ENCODE assay signal across 9 cellular contexts in genomic region chr9:132407196-132407595, GRCh38. TPM values are rescaled to one million over a fixed set of nuclear protein-coding genes. Genes with fewer than 3 reads are reported as not detected.
DNase-seq lines count a peak whose midpoint lies in the region; ATAC-seq and TF ChIP-seq lines count a peak whose summit lies in the region.
"Had no signal": no experiment of that assay in that cellular context is flagged by ENCODE, and none has a peak within 500 bp of the region (broad histone marks: within the 10 kb centered on the region; RNA-seq: fewer than 3 reads in every experiment).

No MANE protein-coding gene starts in this region.

- no peaks in the 10 kb centered on the region for H3K9me3 Mint-ChIP-seq in CD4-positive, alpha-beta memory T cell
- no peaks in the 10 kb centered on the region for H3K9me3 Mint-ChIP-seq in effector memory CD8-positive, alpha-beta T cell

- H3K9me3 ChIP-seq in CD4-positive, alpha-beta memory T cell (ENCODE audit: control insufficient read depth in 1 of 2, low read length in 2 of 2), result no peaks in the 10 kb centered on the region
- no peaks in the 10 kb centered on the region for H3K9me3 ChIP-seq in osteoblast (ENCODE audit: low read depth, low read length)

- no peak for TF ChIP-seq POLR2A in NB4 (IDR thresholded peaks at IDR 0.05; ENCODE audit: extremely low read depth, insufficient read length)

- peak overlapping the region; percentile 94 for H2AFZ ChIP-seq in osteoblast (ENCODE audit: low read length)

- H4K20me1 ChIP-seq in osteoblast (ENCODE audit: insufficient read depth, low read length), result no peaks in the 10 kb centered on the region

- no peak for DNase-seq in CD4-positive, alpha-beta memory T cell
- DNase-seq in NB4 (ENCODE audit: low read depth), result no peak
- no peak for DNase-seq in effector memory CD8-positive, alpha-beta T cell
- DNase-seq in osteoblast (ENCODE audit: insufficient read length, low spot score, missing footprints), result no peak
- DNase-seq in stimulated activated CD8-positive, alpha-beta memory T cell treated with anti-CD3 and anti-CD28 coated beads, Interleukin-4, amount 100 ng/mL, for 48 hours, result no peak
- DNase-seq in mesenteric fat pad (ENCODE audit: low spot score), result no peak
- no peak for DNase-seq in GM10248 (ENCODE audit: extremely low spot score)

- TF ChIP-seq CTCF in NB4 (IDR thresholded peaks at IDR 0.05; ENCODE audit: low read depth, low read length) (no peak), osteoblast (IDR thresholded peaks at IDR 0.05; ENCODE audit: extremely low read depth, low read depth, low read length) (no peak), GM10248 (IDR thresholded peaks at IDR 0.05; ENCODE audit: control extremely low read depth, extremely low read depth, low read depth, missing control alignments) (no peak)

- peaks cover 38 to 71% (median 51%) of the 10 kb centered on the region in 4 donors for H3K4me1 Mint-ChIP-seq in CD4-positive, alpha-beta memory T cell
- peaks cover 42 to 43% of the 10 kb centered on the region in 2 donors for H3K4me1 Mint-ChIP-seq in effector memory CD8-positive, alpha-beta T cell (ENCODE audit: low read depth in 2 of 2)

- peak overlapping the region; percentile 98 for H3K4me2 ChIP-seq in osteoblast (ENCODE audit: insufficient read depth, low read length)

- H3K27me3 Mint-ChIP-seq in CD4-positive, alpha-beta memory T cell, result peaks cover 3 to 15% of the 10 kb centered on the region in 2 donors
- H3K27me3 Mint-ChIP-seq in effector memory CD8-positive, alpha-beta T cell, result peaks cover 14 to 17% of the 10 kb centered on the region in 2 donors

- CTCF ChIA-PET in CD4-positive, alpha-beta memory T cell (lab: Charles Lee; ENCODE audit: partially characterized antibody), result no interaction called here
- CTCF ChIA-PET in GM10248 (lab: Yijun Ruan, JAX), result no interaction called here

- intact Hi-C loops in CD4-positive, alpha-beta memory T cell (cut with micrococcal nuclease), result no loop called here

- peaks cover 9% of the 10 kb centered on the region for H3K27me3 ChIP-seq in CD4-positive, alpha-beta memory T cell (ENCODE audit: insufficient read depth, low read length)
- peaks cover 23% of the 10 kb centered on the region for H3K27me3 ChIP-seq in osteoblast (ENCODE audit: insufficient read depth, low read length)

- H3K4me3 Mint-ChIP-seq in CD4-positive, alpha-beta memory T cell, result peak overlapping the region in 7 of 8 donors; percentile 92 to 96 (median 94)
- peak overlapping the region; percentile 90 to 92 for H3K4me3 Mint-ChIP-seq in effector memory CD8-positive, alpha-beta T cell

- POLR2A ChIA-PET in CD4-positive, alpha-beta memory T cell (lab: Charles Lee; ENCODE audit: partially characterized antibody), result interaction anchor here (0.6 kb wide), 1 partner anchor 52 kb away, joined by 4 read pairs; the partner anchor contains the start of gene SETX
- POLR2A ChIA-PET in GM10248 (lab: Yijun Ruan, JAX), result no interaction called here

- ATAC-seq in effector memory CD8-positive, alpha-beta T cell (replicated peaks), result no peak
- no peak for ATAC-seq in HG02973 (IDR thresholded peaks at IDR 0.05; ENCODE audit: unreplicated experiment)

- peaks cover 63% of the 10 kb centered on the region for H3K4me1 ChIP-seq in CD4-positive, alpha-beta memory T cell (ENCODE audit: insufficient read depth, low read length)
- peaks cover 25% of the 10 kb centered on the region for H3K4me1 ChIP-seq in osteoblast (ENCODE audit: insufficient read depth, low read length)

- peak overlapping the region; percentile 87 to 98 (median 95) for H3K27ac Mint-ChIP-seq in CD4-positive, alpha-beta memory T cell
- peak overlapping the region; percentile 89 to 93 for H3K27ac Mint-ChIP-seq in effector memory CD8-positive, alpha-beta T cell

- peak overlapping the region in 1 of 2 donors; percentile 57 for H3K4me3 ChIP-seq in CD4-positive, alpha-beta memory T cell (ENCODE audit: low read length in 2 of 2)
- peak overlapping the region; percentile 86 for H3K4me3 ChIP-seq in NB4 (ENCODE audit: low read depth, low read length)
- peak overlapping the region; percentile 83 for H3K4me3 ChIP-seq in osteoblast (ENCODE audit: insufficient read depth, low read length)

- H3K79me2 ChIP-seq in osteoblast (ENCODE audit: insufficient read depth, low read length), result peaks cover 31% of the 10 kb centered on the region

- peaks cover 8 to 21% of the 10 kb centered on the region in 2 donors for H3K36me3 Mint-ChIP-seq in CD4-positive, alpha-beta memory T cell
- H3K36me3 Mint-ChIP-seq in effector memory CD8-positive, alpha-beta T cell (ENCODE audit: insufficient read depth), result peaks cover 31% of the 10 kb centered on the region

- H3K36me3 ChIP-seq in CD4-positive, alpha-beta memory T cell (ENCODE audit: insufficient read depth, low read length), result peaks cover 9% of the 10 kb centered on the region
- peaks cover 4% of the 10 kb centered on the region for H3K36me3 ChIP-seq in osteoblast (ENCODE audit: insufficient read depth, low read length)

- H3K27ac ChIP-seq in CD4-positive, alpha-beta memory T cell (ENCODE audit: low read depth, low read length), result peak overlapping the region; percentile 59
- H3K27ac ChIP-seq in osteoblast (ENCODE audit: low read depth, low read length), result peak overlapping the region; percentile 52

RNA-seq across cellular contexts. Expression of gene TTF1, which starts 0.6 kb away (rescaled TPM):
- 10 to 100 TPM; 22.2 TPM for total RNA-seq in CD4-positive, alpha-beta memory T cell
- 1 to 10 TPM; 5.8 to 9.3 TPM for polyA plus RNA-seq in CD4-positive, alpha-beta memory T cell
- total RNA-seq in osteoblast (8.0 and 8.3 TPM in 2 replicates), mesenteric fat pad (10.8 TPM)

RNA-seq across cellular contexts. Expression of gene CFAP77, which starts 2.8 kb away (rescaled TPM):
- not detected for total RNA-seq in CD4-positive, alpha-beta memory T cell
- not detected for polyA plus RNA-seq in CD4-positive, alpha-beta memory T cell
- total RNA-seq in osteoblast (0.29 and 0.36 TPM in 2 replicates), mesenteric fat pad (not detected)
- total RNA-seq: left colon had no signal

RNA-seq across cellular contexts. Expression of gene SETX, which starts 52.4 kb away (rescaled TPM):
- 10 to 100 TPM; 91.3 to 94.3 TPM for total RNA-seq in CD4-positive, alpha-beta memory T cell
- polyA plus RNA-seq in CD4-positive, alpha-beta memory T cell, result 10 to 100 TPM; 10.1 to 39.2 TPM
- 85.7 and 89.0 TPM in 2 replicates for total RNA-seq in osteoblast
- total RNA-seq in mesenteric fat pad, result 53.4 TPM
